In genomic region chr1:111768023-111768422, GRCh38 we compare ENCODE assay signal across 1 cellular context.
A peak's percentile ranks its signal among the peaks of the same experiment; 100 is the strongest.
TF ChIP-seq lines count a peak whose summit lies in the region.

No MANE protein-coding gene starts in this region.

TF ChIP-seq in K562, 482 proteins besides CTCF, POLR2A, EP300 and RAD21:
- TF ChIP-seq CEBPG (CRISPR knock-in tag; IDR thresholded peaks at IDR 0.05) (no peak), CEBPG (tag; conservative IDR thresholded peaks at IDR 0.05 in 1 of 2, IDR thresholded peaks at IDR 0.05 in 1 of 2) (peak; percentile 37 to 45; a peak in 1 of 4 replicates), RBFOX2 (IDR thresholded peaks at IDR 0.05; ENCODE audit: low read depth, low read length) (0 out of 2 replicates have a peak, but pooled peaks have one; percentile 16), ZBTB1 (CRISPR knock-in tag; IDR thresholded peaks at IDR 0.05; ENCODE audit: borderline replicate concordance, low read depth) (no peak)
